In genomic region chr22:36901411-36902142, GRCh38 we compare ENCODE assay signal across 9 cellular contexts. TPM values are rescaled to one million over a fixed set of nuclear protein-coding genes. Genes with fewer than 3 reads are reported as not detected.
A peak's percentile ranks its signal among the peaks of the same experiment; 100 is the strongest.
DNase-seq lines count a peak whose midpoint lies in the region; ATAC-seq and TF ChIP-seq lines count a peak whose summit lies in the region.
"Had no signal": no experiment of that assay in that cellular context is flagged by ENCODE, and none has a peak within 500 bp of the region (broad histone marks: within the 10 kb centered on the region; RNA-seq: fewer than 3 reads in every experiment).

No MANE protein-coding gene starts in this region.

- peak; percentile 77 for ATAC-seq in HG02678 (IDR thresholded peaks at IDR 0.05; ENCODE audit: unreplicated experiment)

- H3K9me3 ChIP-seq in neutrophil, result no peaks in the 10 kb centered on the region

- H3K4me3 ChIP-seq in neutrophil (ENCODE audit: low read depth in 1 of 2, low read length in 1 of 2), result no peak overlapping the region

- no peaks in the 10 kb centered on the region for H3K27me3 ChIP-seq in neutrophil

- no peak for TF ChIP-seq CTCF in neutrophil (IDR thresholded peaks at IDR 0.05)

- H3K36me3 ChIP-seq in neutrophil, result no peaks in the 10 kb centered on the region

- peak; percentile 38 for DNase-seq in GM19238 (ENCODE audit: insufficient read length, low spot score)
- DNase-seq in OCI-M1 (lab: John Stamatoyannopoulos, UW), result peak; percentile 94
- no peak for DNase-seq in occipital lobe (lab: John Stamatoyannopoulos, UW)
- no peak for DNase-seq in posterior vena cava (ENCODE audit: low spot score)
- DNase-seq in effector CD4-positive, alpha-beta T cell, result no peak
- DNase-seq: activated effector memory CD4-positive, alpha-beta T cell treated with anti-CD3 and anti-CD28 coated beads, Interleukin-2, amount 50 U/mL, for 16 hours; IMR-90 had no signal

- intact Hi-C loops in posterior vena cava (cut with DNase I), result no loop called here

- peak overlapping the region; percentile 48 for H3K27ac ChIP-seq in neutrophil

- H3K4me1 ChIP-seq in neutrophil (ENCODE audit: control insufficient read depth in 1 of 2, insufficient read depth in 1 of 2, low read depth in 1 of 2, low read length in 1 of 2), result peaks cover 28 to 33% of the 10 kb centered on the region in 2 experiments

RNA-seq across cellular contexts. Expression of gene CSF2RB, which starts 11.9 kb away (rescaled TPM):
- total RNA-seq in occipital lobe (0.62 TPM), posterior vena cava (10 to 100 TPM in 1 of 2 donors, 1 to 10 TPM in 1; 7.7 to 10.5 TPM)
- total RNA-seq: IMR-90 had no signal

RNA-seq across cellular contexts. Expression of gene NCF4, which starts 40.8 kb away (rescaled TPM):
- total RNA-seq in occipital lobe (2.5 TPM), posterior vena cava (10 to 100 TPM; 16.5 to 21.6 TPM)
- total RNA-seq: IMR-90 had no signal

Comparison
In these comparisons a context has a peak if more than half of its experiments do, and no peak if none do; other contexts are left out.
1. DNase-seq: peak in GM19238 (single experiment) and OCI-M1 (single experiment); none in occipital lobe (single experiment), posterior vena cava (single experiment) and effector CD4-positive, alpha-beta T cell (single experiment).